ENCODE assay signal across 9 cellular contexts in the genomic region with DNA sequence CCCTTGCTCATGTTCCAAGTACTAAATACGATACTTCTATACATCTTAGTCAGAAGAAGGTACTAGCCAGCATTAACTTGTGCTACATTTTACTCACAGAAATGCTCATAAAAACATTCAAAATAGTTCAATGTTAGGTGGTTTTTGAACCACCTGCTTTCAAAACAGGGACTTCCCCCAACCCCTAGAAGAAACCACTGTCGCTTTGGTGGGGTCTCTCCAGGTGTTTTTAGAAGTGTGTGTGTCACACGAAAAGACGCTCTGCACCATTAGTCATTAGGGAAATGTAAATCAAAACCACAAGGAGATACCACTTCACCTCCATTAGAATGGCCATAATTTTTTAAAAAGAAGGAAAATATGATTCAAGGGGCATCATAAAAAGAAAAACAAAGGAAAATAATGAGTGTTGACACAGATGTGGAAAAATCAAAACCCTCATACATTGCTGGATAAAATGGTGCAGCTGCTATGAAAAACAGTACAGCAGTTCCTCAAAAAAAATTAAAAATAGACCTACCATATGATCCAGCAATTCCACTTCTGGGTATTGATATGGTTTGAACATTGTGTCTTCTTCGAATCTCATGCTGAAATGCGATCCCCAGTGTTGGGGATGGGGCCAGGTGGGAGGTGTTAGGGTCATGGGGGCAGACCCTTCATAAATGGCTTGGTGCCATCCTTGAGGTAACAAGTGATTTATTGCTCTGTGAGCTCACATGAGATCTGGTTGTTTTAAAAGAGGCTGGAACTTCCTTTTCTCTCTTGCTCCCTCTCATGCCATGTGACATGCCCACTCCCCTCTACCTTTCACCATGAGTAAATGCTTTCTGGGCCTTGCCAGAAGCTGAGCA.
DNase-seq lines count a peak whose midpoint lies in the region; ATAC-seq and TF ChIP-seq lines count a peak whose summit lies in the region.
"Had no signal": no experiment of that assay in that cellular context is flagged by ENCODE, and none has a peak within 500 bp of the region (broad histone marks: within the 10 kb centered on the region; RNA-seq: fewer than 3 reads in every experiment).

No MANE protein-coding gene starts in this region.

- no peak overlapping the region for H3K4me3 ChIP-seq in GM23248
- H3K4me3 ChIP-seq: A549 had no signal

- DNase-seq in DMS79 treated with DMSO at 0.1 percent for 48 hours (lab: John Stamatoyannopoulos, UW) (peak; percentile 32), DMS79 (lab: John Stamatoyannopoulos, UW) (no peak), SHP77 (lab: John Stamatoyannopoulos, UW) (peak; percentile 48 to 49), HEK293T (ENCODE audit: extremely low spot score) (no peak), GM23248 (no peak)
- peak; percentile 19 for DNase-seq in central memory CD4-positive, alpha-beta T cell
- peak; percentile 60 for DNase-seq in stimulated activated naive CD8-positive, alpha-beta T cell treated with anti-CD3 and anti-CD28 coated beads, Interleukin-15, Interleukin-2, amounts not matched to agents 100 U/mL and 50 U/mL, for 24 hours

- H3K27ac ChIP-seq in GM23248 = no peak overlapping the region
- H3K27ac ChIP-seq: A549 had no signal

- no peaks in the 10 kb centered on the region for H3K9me3 ChIP-seq in GM23248 (ENCODE audit: low read depth)
- H3K9me3 ChIP-seq: A549 had no signal

- no peak overlapping the region for H2AFZ ChIP-seq in GM23248

- H3K9me2 ChIP-seq in GM23248 (ENCODE audit: insufficient read depth) = no peaks in the 10 kb centered on the region

- H3K4me1 ChIP-seq in GM23248 (ENCODE audit: insufficient read depth) = peaks cover 5% of the 10 kb centered on the region

- CTCF ChIA-PET in HEK293T (lab: Yijun Ruan, JAX) = no interaction called here

- peaks cover 71% of the 10 kb centered on the region for H3K79me2 ChIP-seq in GM23248 (ENCODE audit: insufficient read depth)

- no peak overlapping the region for H3K4me2 ChIP-seq in GM23248 (ENCODE audit: unreplicated experiment)
- H3K4me2 ChIP-seq: A549 had no signal

- no peaks in the 10 kb centered on the region for H3K27me3 ChIP-seq in GM23248 (replicated peaks; ENCODE audit: insufficient read depth)

- H3K9ac ChIP-seq in GM23248 = no peak overlapping the region

- POLR2A ChIA-PET in HEK293T (lab: Yijun Ruan, JAX) = no interaction called here

- H3K36me3 ChIP-seq in GM23248 (ENCODE audit: low read depth) = no peaks in the 10 kb centered on the region

- 90 to 91% methylated on average over 6 of the region's 6 CpGs for WGBS in GM23248 (ENCODE audit: low coverage in 1 of 2, low lambda C conversion rate in 2 of 2, missing lambda C conversion rate in 2 of 2), 2 experiments

- peak; percentile 59 for ATAC-seq in HG03108 (IDR thresholded peaks at IDR 0.05; ENCODE audit: unreplicated experiment)
- ATAC-seq in stimulated activated naive CD8-positive, alpha-beta T cell treated with anti-CD3 and anti-CD28 coated beads, Interleukin-15, Interleukin-2, amounts not matched to agents 100 U/mL and 50 U/mL, for 24 hours = peak; percentile 84
- ATAC-seq: A549 had no signal

- no peaks in the 10 kb centered on the region; the same call in 1 of the 2 replicates for H4K20me1 ChIP-seq in GM23248 (ENCODE audit: insufficient read depth)

- in situ Hi-C loops in GM23248 (cut with MboI) = no loop called here

- H3F3A ChIP-seq in GM23248 (ENCODE audit: insufficient read depth) = peaks cover 18% of the 10 kb centered on the region

TF ChIP-seq in HEK293T, 16 proteins besides CTCF, POLR2A, EP300 and RAD21:
- TF ChIP-seq SP1 (IDR thresholded peaks at IDR 0.05) = no peak
- no peak for TF ChIP-seq BHLHE40 (IDR thresholded peaks at IDR 0.05; ENCODE audit: borderline replicate concordance)

Comparison
In these comparisons a context has a peak if more than half of its experiments do, and no peak if none do; other contexts are left out.
1. DNase-seq: peak in DMS79 treated with DMSO at 0.1 percent for 48 hours (single experiment), SHP77 (2 of 2), central memory CD4-positive, alpha-beta T cell (single experiment) and stimulated activated naive CD8-positive, alpha-beta T cell treated with anti-CD3 and anti-CD28 coated beads, Interleukin-15, Interleukin-2, amounts not matched to agents 100 U/mL and 50 U/mL, for 24 hours (single experiment); none in DMS79 (single experiment), HEK293T (single experiment) and GM23248 (single experiment).